ENCODE assay signal across 1 cellular context in the genomic region with DNA sequence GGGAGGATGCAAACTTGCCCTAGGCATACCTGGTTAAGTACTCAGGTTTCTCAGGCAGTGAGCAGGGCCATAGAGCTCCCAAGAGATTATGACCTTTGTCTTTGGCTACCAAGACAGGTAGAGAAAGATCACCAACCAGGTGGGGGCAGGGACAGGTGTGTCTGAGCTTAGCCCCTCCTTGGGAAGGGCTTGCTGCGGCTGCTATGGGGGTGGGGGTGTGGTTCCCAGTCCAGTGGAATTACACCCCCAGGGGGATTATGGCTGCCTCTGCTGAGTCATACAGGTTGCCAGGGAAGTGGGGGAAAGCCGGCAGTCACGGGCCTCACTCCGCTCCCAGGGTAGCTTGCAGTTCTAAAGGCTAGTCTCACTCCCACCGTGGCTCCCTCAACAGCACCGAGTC.
TF ChIP-seq lines count a peak whose summit lies in the region.

No MANE protein-coding gene starts in this region.

TF ChIP-seq in H1, 55 proteins besides CTCF, POLR2A, EP300 and RAD21:
- TF ChIP-seq FOSL1 (IDR thresholded peaks at IDR 0.05; ENCODE audit: insufficient read depth, low read depth, low read length), result no peak
- no peak for TF ChIP-seq SIN3A (conservative IDR thresholded peaks at IDR 0.05 in 1 of 2, IDR thresholded peaks at IDR 0.05 in 1 of 2; ENCODE audit: low read depth in 1 of 2, low read length in 2 of 2)
- TF ChIP-seq CREB1 (IDR thresholded peaks at IDR 0.05), result no peak
- TF ChIP-seq BACH1 (IDR thresholded peaks at IDR 0.05; ENCODE audit: low read length), result no peak
- no peak for TF ChIP-seq JUN (IDR thresholded peaks at IDR 0.05; ENCODE audit: low read depth, low read length)
- no peak for TF ChIP-seq POLR2AphosphoS5 (IDR thresholded peaks at IDR 0.05; ENCODE audit: low read depth, low read length)
- TF ChIP-seq CBX8 (IDR thresholded peaks at IDR 0.05; ENCODE audit: borderline replicate concordance, low read depth, low read length), result no peak
- no peak for TF ChIP-seq RFX5 (IDR thresholded peaks at IDR 0.05; ENCODE audit: borderline replicate concordance, low read depth, low read length)
- TF ChIP-seq SUZ12 (IDR thresholded peaks at IDR 0.05; ENCODE audit: low read length), result no peak
- TF ChIP-seq, protein P1, sequence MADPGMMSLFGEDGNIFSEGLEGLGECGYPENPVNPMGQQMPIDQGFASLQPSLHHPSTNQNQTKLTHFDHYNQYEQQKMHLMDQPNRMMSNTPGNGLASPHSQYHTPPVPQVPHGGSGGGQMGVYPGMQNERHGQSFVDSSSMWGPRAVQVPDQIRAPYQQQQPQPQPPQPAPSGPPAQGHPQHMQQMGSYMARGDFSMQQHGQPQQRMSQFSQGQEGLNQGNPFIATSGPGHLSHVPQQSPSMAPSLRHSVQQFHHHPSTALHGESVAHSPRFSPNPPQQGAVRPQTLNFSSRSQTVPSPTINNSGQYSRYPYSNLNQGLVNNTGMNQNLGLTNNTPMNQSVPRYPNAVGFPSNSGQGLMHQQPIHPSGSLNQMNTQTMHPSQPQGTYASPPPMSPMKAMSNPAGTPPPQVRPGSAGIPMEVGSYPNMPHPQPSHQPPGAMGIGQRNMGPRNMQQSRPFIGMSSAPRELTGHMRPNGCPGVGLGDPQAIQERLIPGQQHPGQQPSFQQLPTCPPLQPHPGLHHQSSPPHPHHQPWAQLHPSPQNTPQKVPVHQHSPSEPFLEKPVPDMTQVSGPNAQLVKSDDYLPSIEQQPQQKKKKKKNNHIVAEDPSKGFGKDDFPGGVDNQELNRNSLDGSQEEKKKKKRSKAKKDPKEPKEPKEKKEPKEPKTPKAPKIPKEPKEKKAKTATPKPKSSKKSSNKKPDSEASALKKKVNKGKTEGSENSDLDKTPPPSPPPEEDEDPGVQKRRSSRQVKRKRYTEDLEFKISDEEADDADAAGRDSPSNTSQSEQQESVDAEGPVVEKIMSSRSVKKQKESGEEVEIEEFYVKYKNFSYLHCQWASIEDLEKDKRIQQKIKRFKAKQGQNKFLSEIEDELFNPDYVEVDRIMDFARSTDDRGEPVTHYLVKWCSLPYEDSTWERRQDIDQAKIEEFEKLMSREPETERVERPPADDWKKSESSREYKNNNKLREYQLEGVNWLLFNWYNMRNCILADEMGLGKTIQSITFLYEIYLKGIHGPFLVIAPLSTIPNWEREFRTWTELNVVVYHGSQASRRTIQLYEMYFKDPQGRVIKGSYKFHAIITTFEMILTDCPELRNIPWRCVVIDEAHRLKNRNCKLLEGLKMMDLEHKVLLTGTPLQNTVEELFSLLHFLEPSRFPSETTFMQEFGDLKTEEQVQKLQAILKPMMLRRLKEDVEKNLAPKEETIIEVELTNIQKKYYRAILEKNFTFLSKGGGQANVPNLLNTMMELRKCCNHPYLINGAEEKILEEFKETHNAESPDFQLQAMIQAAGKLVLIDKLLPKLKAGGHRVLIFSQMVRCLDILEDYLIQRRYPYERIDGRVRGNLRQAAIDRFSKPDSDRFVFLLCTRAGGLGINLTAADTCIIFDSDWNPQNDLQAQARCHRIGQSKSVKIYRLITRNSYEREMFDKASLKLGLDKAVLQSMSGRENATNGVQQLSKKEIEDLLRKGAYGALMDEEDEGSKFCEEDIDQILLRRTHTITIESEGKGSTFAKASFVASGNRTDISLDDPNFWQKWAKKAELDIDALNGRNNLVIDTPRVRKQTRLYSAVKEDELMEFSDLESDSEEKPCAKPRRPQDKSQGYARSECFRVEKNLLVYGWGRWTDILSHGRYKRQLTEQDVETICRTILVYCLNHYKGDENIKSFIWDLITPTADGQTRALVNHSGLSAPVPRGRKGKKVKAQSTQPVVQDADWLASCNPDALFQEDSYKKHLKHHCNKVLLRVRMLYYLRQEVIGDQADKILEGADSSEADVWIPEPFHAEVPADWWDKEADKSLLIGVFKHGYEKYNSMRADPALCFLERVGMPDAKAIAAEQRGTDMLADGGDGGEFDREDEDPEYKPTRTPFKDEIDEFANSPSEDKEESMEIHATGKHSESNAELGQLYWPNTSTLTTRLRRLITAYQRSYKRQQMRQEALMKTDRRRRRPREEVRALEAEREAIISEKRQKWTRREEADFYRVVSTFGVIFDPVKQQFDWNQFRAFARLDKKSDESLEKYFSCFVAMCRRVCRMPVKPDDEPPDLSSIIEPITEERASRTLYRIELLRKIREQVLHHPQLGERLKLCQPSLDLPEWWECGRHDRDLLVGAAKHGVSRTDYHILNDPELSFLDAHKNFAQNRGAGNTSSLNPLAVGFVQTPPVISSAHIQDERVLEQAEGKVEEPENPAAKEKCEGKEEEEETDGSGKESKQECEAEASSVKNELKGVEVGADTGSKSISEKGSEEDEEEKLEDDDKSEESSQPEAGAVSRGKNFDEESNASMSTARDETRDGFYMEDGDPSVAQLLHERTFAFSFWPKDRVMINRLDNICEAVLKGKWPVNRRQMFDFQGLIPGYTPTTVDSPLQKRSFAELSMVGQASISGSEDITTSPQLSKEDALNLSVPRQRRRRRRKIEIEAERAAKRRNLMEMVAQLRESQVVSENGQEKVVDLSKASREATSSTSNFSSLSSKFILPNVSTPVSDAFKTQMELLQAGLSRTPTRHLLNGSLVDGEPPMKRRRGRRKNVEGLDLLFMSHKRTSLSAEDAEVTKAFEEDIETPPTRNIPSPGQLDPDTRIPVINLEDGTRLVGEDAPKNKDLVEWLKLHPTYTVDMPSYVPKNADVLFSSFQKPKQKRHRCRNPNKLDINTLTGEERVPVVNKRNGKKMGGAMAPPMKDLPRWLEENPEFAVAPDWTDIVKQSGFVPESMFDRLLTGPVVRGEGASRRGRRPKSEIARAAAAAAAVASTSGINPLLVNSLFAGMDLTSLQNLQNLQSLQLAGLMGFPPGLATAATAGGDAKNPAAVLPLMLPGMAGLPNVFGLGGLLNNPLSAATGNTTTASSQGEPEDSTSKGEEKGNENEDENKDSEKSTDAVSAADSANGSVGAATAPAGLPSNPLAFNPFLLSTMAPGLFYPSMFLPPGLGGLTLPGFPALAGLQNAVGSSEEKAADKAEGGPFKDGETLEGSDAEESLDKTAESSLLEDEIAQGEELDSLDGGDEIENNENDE (IDR thresholded peaks at IDR 0.05; ENCODE audit: insufficient replicate concordance, low read length), result no peak
- TF ChIP-seq JUND (IDR thresholded peaks at IDR 0.05; ENCODE audit: low read length), result no peak
- no peak for TF ChIP-seq TBP (IDR thresholded peaks at IDR 0.05; ENCODE audit: low read depth, low read length)
- no peak for TF ChIP-seq TCF12 (IDR thresholded peaks at IDR 0.05; ENCODE audit: low read depth, low read length)
- no peak for TF ChIP-seq ASH2L (IDR thresholded peaks at IDR 0.05; ENCODE audit: low read length)
- no peak for TF ChIP-seq CEBPB (IDR thresholded peaks at IDR 0.05; ENCODE audit: low read depth, low read length)
- no peak for TF ChIP-seq TAF1 (IDR thresholded peaks at IDR 0.05; ENCODE audit: low read depth, low read length)
- TF ChIP-seq CHD2 (IDR thresholded peaks at IDR 0.05; ENCODE audit: low read length), result no peak
- no peak for TF ChIP-seq GTF2F1 (IDR thresholded peaks at IDR 0.05; ENCODE audit: borderline replicate concordance, low read depth, low read length)
